Comparison of ENCODE assay signal across 1 cellular context in the genomic region with DNA sequence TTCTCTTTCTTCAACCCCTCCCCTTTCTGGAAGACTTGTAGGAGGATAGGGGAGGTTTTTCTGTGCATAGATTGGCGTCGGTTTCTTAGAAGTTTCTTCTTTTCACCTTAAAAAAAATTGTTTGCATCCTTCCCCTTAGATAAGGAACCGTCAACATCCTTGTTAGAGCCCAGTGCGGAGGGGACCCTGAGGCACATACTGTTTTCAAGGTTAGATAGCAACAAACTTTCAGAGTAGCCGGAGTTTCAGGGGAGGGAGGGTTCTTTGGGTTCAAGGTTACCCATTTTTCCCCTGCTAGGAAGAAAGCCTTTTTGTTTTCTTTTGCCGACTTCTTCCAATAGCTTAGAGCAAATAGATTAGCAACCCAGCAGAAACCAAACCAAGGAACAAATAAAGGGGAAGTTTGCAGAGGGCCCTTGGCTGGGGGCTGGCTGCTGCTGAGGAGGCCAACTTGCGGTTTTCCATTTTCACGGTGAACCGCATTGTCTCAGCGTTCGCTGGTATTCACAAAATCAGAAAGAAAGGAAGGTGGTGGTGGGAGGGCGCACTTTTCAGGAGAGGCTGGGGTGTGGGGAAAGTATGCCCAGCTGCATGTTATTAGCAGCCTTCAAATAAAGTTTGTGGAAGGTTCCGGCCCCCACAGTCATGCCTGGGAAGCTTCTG.
A peak's percentile ranks its signal among the peaks of the same experiment; 100 is the strongest.
TF ChIP-seq lines count a peak whose summit lies in the region.

No MANE protein-coding gene starts in this region.

TF ChIP-seq in HepG2, 621 proteins besides CTCF, POLR2A, EP300 and RAD21 (continued from another document and continues in another):
- TF ChIP-seq, protein P1, sequence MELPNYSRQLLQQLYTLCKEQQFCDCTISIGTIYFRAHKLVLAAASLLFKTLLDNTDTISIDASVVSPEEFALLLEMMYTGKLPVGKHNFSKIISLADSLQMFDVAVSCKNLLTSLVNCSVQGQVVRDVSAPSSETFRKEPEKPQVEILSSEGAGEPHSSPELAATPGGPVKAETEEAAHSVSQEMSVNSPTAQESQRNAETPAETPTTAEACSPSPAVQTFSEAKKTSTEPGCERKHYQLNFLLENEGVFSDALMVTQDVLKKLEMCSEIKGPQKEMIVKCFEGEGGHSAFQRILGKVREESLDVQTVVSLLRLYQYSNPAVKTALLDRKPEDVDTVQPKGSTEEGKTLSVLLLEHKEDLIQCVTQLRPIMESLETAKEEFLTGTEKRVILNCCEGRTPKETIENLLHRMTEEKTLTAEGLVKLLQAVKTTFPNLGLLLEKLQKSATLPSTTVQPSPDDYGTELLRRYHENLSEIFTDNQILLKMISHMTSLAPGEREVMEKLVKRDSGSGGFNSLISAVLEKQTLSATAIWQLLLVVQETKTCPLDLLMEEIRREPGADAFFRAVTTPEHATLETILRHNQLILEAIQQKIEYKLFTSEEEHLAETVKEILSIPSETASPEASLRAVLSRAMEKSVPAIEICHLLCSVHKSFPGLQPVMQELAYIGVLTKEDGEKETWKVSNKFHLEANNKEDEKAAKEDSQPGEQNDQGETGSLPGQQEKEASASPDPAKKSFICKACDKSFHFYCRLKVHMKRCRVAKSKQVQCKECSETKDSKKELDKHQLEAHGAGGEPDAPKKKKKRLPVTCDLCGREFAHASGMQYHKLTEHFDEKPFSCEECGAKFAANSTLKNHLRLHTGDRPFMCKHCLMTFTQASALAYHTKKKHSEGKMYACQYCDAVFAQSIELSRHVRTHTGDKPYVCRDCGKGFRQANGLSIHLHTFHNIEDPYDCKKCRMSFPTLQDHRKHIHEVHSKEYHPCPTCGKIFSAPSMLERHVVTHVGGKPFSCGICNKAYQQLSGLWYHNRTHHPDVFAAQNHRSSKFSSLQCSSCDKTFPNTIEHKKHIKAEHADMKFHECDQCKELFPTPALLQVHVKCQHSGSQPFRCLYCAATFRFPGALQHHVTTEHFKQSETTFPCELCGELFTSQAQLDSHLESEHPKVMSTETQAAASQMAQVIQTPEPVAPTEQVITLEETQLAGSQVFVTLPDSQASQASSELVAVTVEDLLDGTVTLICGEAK (IDR thresholded peaks at IDR 0.05), result no peak
- TF ChIP-seq, protein P1 (CRISPR knock-in tag; IDR thresholded peaks at IDR 0.05), result peak; percentile 60; the same call in 1 of the 2 replicates
- TF ChIP-seq ZMAT3 (CRISPR knock-in tag; conservative IDR thresholded peaks at IDR 0.05) (no peak), SNAI1 (CRISPR knock-in tag; IDR thresholded peaks at IDR 0.05; ENCODE audit: borderline replicate concordance) (no peak), ZNF652 (CRISPR knock-in tag; IDR thresholded peaks at IDR 0.05; ENCODE audit: borderline replicate concordance, low read depth) (no peak), MZF1 (CRISPR knock-in tag; IDR thresholded peaks at IDR 0.05; ENCODE audit: borderline replicate concordance) (no peak), IKZF1 (IDR thresholded peaks at IDR 0.05) (no peak), ZBTB7A (CRISPR knock-in tag; IDR thresholded peaks at IDR 0.05) (no peak), ZNF432 (CRISPR knock-in tag; IDR thresholded peaks at IDR 0.05; ENCODE audit: borderline replicate concordance) (no peak), FOXA3 (CRISPR knock-in tag; IDR thresholded peaks at IDR 0.05) (peak; percentile 52), ZNF343 (CRISPR knock-in tag; IDR thresholded peaks at IDR 0.05) (no peak), RBM39 (IDR thresholded peaks at IDR 0.05; ENCODE audit: low read depth, low read length, poor library complexity, severe bottlenecking) (no peak), SIX4 (CRISPR knock-in tag; IDR thresholded peaks at IDR 0.05) (no peak), MAF1 (CRISPR knock-in tag; IDR thresholded peaks at IDR 0.05; ENCODE audit: borderline replicate concordance) (no peak), SAFB2 (CRISPR knock-in tag; IDR thresholded peaks at IDR 0.05; ENCODE audit: borderline replicate concordance, low read depth) (no peak), ZFP41 (CRISPR knock-in tag; IDR thresholded peaks at IDR 0.05; ENCODE audit: borderline replicate concordance) (no peak), ZNF331 (CRISPR knock-in tag; IDR thresholded peaks at IDR 0.05) (no peak), ZZZ3 (CRISPR knock-in tag; IDR thresholded peaks at IDR 0.05; ENCODE audit: borderline replicate concordance) (no peak), HOXD1 (CRISPR knock-in tag; IDR thresholded peaks at IDR 0.05) (no peak), ZKSCAN8 (CRISPR knock-in tag; IDR thresholded peaks at IDR 0.05; ENCODE audit: borderline replicate concordance) (0 out of 2 replicates have a peak, but pooled peaks have one; percentile 12), ZNF10 (CRISPR knock-in tag; IDR thresholded peaks at IDR 0.05; ENCODE audit: borderline replicate concordance, low read depth) (no peak), MIER2 (CRISPR knock-in tag; IDR thresholded peaks at IDR 0.05) (no peak), SALL1 (CRISPR knock-in tag; IDR thresholded peaks at IDR 0.05) (peak; percentile 39), HIVEP1 (CRISPR knock-in tag; IDR thresholded peaks at IDR 0.05) (no peak), PTBP1 (IDR thresholded peaks at IDR 0.05; ENCODE audit: low read depth, low read length, poor library complexity, severe bottlenecking) (no peak), ZC3H4 (CRISPR knock-in tag; IDR thresholded peaks at IDR 0.05; ENCODE audit: borderline replicate concordance) (no peak), ZFYVE20 (CRISPR knock-in tag; IDR thresholded peaks at IDR 0.05; ENCODE audit: borderline replicate concordance, low read depth) (no peak), ZNF17 (CRISPR knock-in tag; IDR thresholded peaks at IDR 0.05) (no peak), NFYC (CRISPR knock-in tag; IDR thresholded peaks at IDR 0.05) (no peak), ZNF430 (CRISPR knock-in tag; IDR thresholded peaks at IDR 0.05) (no peak), ZNF556 (CRISPR knock-in tag; IDR thresholded peaks at IDR 0.05; ENCODE audit: borderline replicate concordance) (no peak), ZNF136 (CRISPR knock-in tag; IDR thresholded peaks at IDR 0.05; ENCODE audit: low read depth) (no peak), HNRNPH1 (optimal IDR thresholded peaks at IDR 0.05; ENCODE audit: low read depth, low read length) (no peak), TCF12 (IDR thresholded peaks at IDR 0.05) (no peak), TCF12 (CRISPR knock-in tag; IDR thresholded peaks at IDR 0.05) (no peak), ELF3 (CRISPR knock-in tag; IDR thresholded peaks at IDR 0.05) (no peak), ZNF333 (CRISPR knock-in tag; IDR thresholded peaks at IDR 0.05; ENCODE audit: borderline replicate concordance) (no peak), ZNF235 (CRISPR knock-in tag; IDR thresholded peaks at IDR 0.05; ENCODE audit: borderline replicate concordance) (no peak), TMF1 (CRISPR knock-in tag; IDR thresholded peaks at IDR 0.05; ENCODE audit: low read depth) (no peak), ZNF232 (CRISPR knock-in tag; IDR thresholded peaks at IDR 0.05; ENCODE audit: borderline replicate concordance) (no peak), PHB2 (IDR thresholded peaks at IDR 0.05; ENCODE audit: partially characterized antibody) (no peak), ESRRA (CRISPR knock-in tag; IDR thresholded peaks at IDR 0.05; ENCODE audit: low read depth) (no peak), HMGA1 (CRISPR knock-in tag; conservative IDR thresholded peaks at IDR 0.05) (no peak), BCLAF1 (IDR thresholded peaks at IDR 0.05) (no peak), SKI (IDR thresholded peaks at IDR 0.05; ENCODE audit: partially characterized antibody) (no peak), ZBTB49 (CRISPR knock-in tag; IDR thresholded peaks at IDR 0.05; ENCODE audit: borderline replicate concordance) (no peak), JUN (CRISPR knock-in tag; IDR thresholded peaks at IDR 0.05) (no peak)
- TF ChIP-seq, protein P2, sequence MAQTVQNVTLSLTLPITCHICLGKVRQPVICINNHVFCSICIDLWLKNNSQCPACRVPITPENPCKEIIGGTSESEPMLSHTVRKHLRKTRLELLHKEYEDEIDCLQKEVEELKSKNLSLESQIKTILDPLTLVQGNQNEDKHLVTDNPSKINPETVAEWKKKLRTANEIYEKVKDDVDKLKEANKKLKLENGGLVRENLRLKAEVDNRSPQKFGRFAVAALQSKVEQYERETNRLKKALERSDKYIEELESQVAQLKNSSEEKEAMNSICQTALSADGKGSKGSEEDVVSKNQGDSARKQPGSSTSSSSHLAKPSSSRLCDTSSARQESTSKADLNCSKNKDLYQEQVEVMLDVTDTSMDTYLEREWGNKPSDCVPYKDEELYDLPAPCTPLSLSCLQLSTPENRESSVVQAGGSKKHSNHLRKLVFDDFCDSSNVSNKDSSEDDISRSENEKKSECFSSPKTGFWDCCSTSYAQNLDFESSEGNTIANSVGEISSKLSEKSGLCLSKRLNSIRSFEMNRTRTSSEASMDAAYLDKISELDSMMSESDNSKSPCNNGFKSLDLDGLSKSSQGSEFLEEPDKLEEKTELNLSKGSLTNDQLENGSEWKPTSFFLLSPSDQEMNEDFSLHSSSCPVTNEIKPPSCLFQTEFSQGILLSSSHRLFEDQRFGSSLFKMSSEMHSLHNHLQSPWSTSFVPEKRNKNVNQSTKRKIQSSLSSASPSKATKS (CRISPR knock-in tag; IDR thresholded peaks at IDR 0.05), result no peak
- TF ChIP-seq, protein P3, sequence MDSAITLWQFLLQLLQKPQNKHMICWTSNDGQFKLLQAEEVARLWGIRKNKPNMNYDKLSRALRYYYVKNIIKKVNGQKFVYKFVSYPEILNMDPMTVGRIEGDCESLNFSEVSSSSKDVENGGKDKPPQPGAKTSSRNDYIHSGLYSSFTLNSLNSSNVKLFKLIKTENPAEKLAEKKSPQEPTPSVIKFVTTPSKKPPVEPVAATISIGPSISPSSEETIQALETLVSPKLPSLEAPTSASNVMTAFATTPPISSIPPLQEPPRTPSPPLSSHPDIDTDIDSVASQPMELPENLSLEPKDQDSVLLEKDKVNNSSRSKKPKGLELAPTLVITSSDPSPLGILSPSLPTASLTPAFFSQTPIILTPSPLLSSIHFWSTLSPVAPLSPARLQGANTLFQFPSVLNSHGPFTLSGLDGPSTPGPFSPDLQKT (CRISPR knock-in tag; IDR thresholded peaks at IDR 0.05; ENCODE audit: borderline replicate concordance), result no peak
- TF ChIP-seq, protein P4, sequence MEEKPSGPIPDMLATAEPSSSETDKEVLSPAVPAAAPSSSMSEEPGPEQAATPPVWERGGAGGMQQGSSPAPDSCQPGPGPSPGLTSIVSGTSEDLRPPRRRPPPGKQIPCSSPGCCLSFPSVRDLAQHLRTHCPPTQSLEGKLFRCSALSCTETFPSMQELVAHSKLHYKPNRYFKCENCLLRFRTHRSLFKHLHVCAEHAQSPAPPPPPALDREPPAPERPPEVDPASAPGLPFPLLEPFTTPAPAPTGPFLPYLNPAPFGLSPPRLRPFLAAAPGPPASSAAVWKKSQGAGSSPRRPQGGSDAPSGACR (CRISPR knock-in tag; IDR thresholded peaks at IDR 0.05), result 0 out of 2 replicates have a peak, but pooled peaks have one; percentile 32
